8 cellular contexts compared by ENCODE assay signal in the genomic region with DNA sequence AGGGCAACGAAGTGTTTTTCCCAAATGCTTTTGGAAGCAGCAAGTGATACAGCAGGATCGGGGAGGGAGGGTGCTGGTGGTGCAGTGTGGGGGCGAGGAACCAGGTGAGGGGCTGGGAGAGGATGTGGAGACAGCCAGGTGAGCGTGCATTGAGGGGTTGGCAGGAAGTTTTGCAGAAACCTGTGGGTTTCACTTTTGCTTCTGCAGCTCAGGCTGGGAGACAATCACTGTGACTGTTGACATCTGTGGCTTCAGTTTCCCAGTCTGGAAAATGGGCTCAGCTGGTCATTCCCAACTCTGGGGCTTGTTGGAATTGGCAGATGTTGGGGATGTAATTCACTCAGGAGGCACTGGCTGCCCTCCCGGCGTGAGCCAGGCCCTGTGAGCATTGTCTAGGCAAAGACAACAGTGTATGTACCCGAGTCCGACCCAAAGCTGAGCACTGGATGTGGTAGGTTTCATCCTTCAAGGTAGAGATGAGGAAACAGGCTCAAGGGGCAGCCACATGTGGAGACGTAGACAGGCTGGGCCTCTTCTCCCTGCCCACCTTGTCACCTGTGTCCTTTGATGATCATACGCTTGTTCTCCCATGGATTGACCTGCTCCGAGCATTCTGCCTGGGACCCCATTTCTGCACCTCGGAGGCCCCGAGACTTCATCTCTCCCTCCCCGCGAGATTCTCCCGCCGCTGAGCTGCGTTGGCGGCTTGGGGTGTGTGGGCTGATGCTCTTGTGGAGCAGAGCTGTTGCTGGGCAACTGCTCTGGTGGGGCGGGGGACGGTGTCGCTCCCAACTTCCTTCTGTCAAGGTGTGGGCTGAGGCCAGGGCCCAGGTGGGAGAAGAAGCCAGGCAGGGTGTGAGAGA. TPM values are rescaled to one million over a fixed set of nuclear protein-coding genes. Genes with fewer than 3 reads are reported as not detected.
DNase-seq lines count a peak whose midpoint lies in the region; ATAC-seq and TF ChIP-seq lines count a peak whose summit lies in the region.

No MANE protein-coding gene starts in this region.

- H4K20me1 ChIP-seq in DND-41 (ENCODE audit: insufficient read depth, low read length), result peaks cover 3% of the 10 kb centered on the region; the same call in 1 of the 2 replicates

- H3K27ac Mint-ChIP-seq in activated B cell treated with CpG ODN at 0.5 μM for 24 hours, result peak overlapping the region; percentile 70

- H2AFZ ChIP-seq in DND-41 (ENCODE audit: low read depth, low read length), result no peak overlapping the region

- H3K36me3 Mint-ChIP-seq in activated B cell treated with CpG ODN at 0.5 μM for 24 hours (ENCODE audit: low read depth), result peaks cover 45% of the 10 kb centered on the region

- H3K4me2 ChIP-seq in DND-41 (ENCODE audit: insufficient read depth, low read length), result peak overlapping the region; percentile 100

- peaks cover 28% of the 10 kb centered on the region for H3K4me1 ChIP-seq in DND-41 (ENCODE audit: insufficient read depth, low read length)

- H3K4me3 ChIP-seq in DND-41 (ENCODE audit: low read depth in 1 of 2, low read length in 2 of 2) (peak overlapping the region in 1 of 2 experiments; percentile 92; a peak in 1 of 4 replicates), coronary artery (peak overlapping the region; percentile 72)

- TF ChIP-seq CTCF in DND-41 (IDR thresholded peaks at IDR 0.05; ENCODE audit: borderline replicate concordance, extremely low read depth, low read length, poor library complexity, severe bottlenecking) (no peak), activated B cell treated with CpG ODN at 0.5 μM for 24 hours (IDR thresholded peaks at IDR 0.05) (no peak), coronary artery (IDR thresholded peaks at IDR 0.05) (no peak)

- no peaks in the 10 kb centered on the region for H3K9me3 ChIP-seq in DND-41 (ENCODE audit: insufficient read depth, low read length, severe bottlenecking)

- no peaks in the 10 kb centered on the region for H3K27me3 Mint-ChIP-seq in activated B cell treated with CpG ODN at 0.5 μM for 24 hours

- no peaks in the 10 kb centered on the region for H3K79me2 ChIP-seq in DND-41 (ENCODE audit: insufficient read depth, low read length)

- peaks cover 35% of the 10 kb centered on the region for H3K4me1 Mint-ChIP-seq in activated B cell treated with CpG ODN at 0.5 μM for 24 hours

- intact Hi-C loops in activated B cell treated with CpG ODN at 0.5 μM for 24 hours (cut with micrococcal nuclease), result no loop called here

- CTCF ChIA-PET in activated B cell treated with CpG ODN at 0.5 μM for 24 hours (lab: Charles Lee), result no interaction called here

- DNase-seq in DND-41, result peak; percentile 41
- no peak for DNase-seq in activated B cell treated with CpG ODN at 0.5 μM for 24 hours
- no peak for DNase-seq in coronary artery (ENCODE audit: low spot score)
- peak; percentile 24 to 36 for DNase-seq in stimulated activated CD4-positive, alpha-beta T cell treated with anti-CD3 and anti-CD28 coated beads, Interleukin-15, amount 100 ng/mL, for 1 hour (ENCODE audit: low read depth in 1 of 2, low spot score in 1 of 2)
- DNase-seq in DMS153 treated with DMSO at 0.1 percent for 48 hours (lab: John Stamatoyannopoulos, UW; ENCODE audit: unreplicated experiment), result no peak
- DNase-seq in ACHN, result no peak
- DNase-seq in DMS53 (lab: John Stamatoyannopoulos, UW), result no peak
- no peak for DNase-seq in AG20443 (ENCODE audit: low spot score)

- H3K27me3 ChIP-seq in DND-41 (ENCODE audit: insufficient read depth, low read length, poor library complexity), result no peaks in the 10 kb centered on the region

- POLR2A ChIA-PET in activated B cell treated with CpG ODN at 0.5 μM for 24 hours (lab: Charles Lee), result interaction anchor here (0.5 to 2.7 kb wide), 12 partner anchors 9 to 162 kb away, joined by 3 to 19 read pairs (median 4); a partner anchor contains a TSS

- no peak overlapping the region; the same call in 1 of the 2 replicates for H3K9ac ChIP-seq in DND-41 (ENCODE audit: low read depth, low read length)

- H3K9me3 Mint-ChIP-seq in activated B cell treated with CpG ODN at 0.5 μM for 24 hours, result no peaks in the 10 kb centered on the region

- no peak overlapping the region for H3K27ac ChIP-seq in DND-41 (ENCODE audit: low read length)
- H3K27ac ChIP-seq in coronary artery, result peak overlapping the region in 1 of 2 donors; percentile 63

- no peaks in the 10 kb centered on the region; the same call in 1 of the 2 replicates for H3K36me3 ChIP-seq in DND-41 (ENCODE audit: insufficient read depth, low read length)

- ATAC-seq in DND-41 (ENCODE audit: insufficient read depth, low read depth) (no peak), activated B cell treated with CpG ODN at 0.5 μM for 24 hours (ENCODE audit: low read depth) (peak; percentile 11)

- peak overlapping the region; percentile 75 for H3K4me3 Mint-ChIP-seq in activated B cell treated with CpG ODN at 0.5 μM for 24 hours

- in situ Hi-C loops in ACHN (cut with HindIII; ENCODE audit: low pct_ligation_motif_present, low pct_unique_long_range_greater_than_20kb, low sequenced_read_pairs), result no loop called here

RNA-seq across cellular contexts. Expression of a gene that starts 21.9 kb away (rescaled TPM):
- total RNA-seq in activated B cell treated with CpG ODN at 0.5 μM for 24 hours, result 44.3 and 48.6 TPM in 2 replicates

RNA-seq across cellular contexts. Expression of a gene that starts 32.7 kb away (rescaled TPM):
- 19.9 and 20.9 TPM in 2 replicates for total RNA-seq in activated B cell treated with CpG ODN at 0.5 μM for 24 hours

RNA-seq across cellular contexts. Expression of a gene that starts 33.5 kb away (rescaled TPM):
- 12.0 and 12.7 TPM in 2 replicates for total RNA-seq in activated B cell treated with CpG ODN at 0.5 μM for 24 hours

RNA-seq across cellular contexts. Expression of a gene that starts 54.1 kb away (rescaled TPM):
- total RNA-seq in activated B cell treated with CpG ODN at 0.5 μM for 24 hours, result 251 and 255 TPM in 2 replicates

Comparison
In these comparisons a context has a peak if more than half of its experiments do, and no peak if none do; other contexts are left out.
1. DNase-seq: peak in DND-41 (single experiment) and stimulated activated CD4-positive, alpha-beta T cell treated with anti-CD3 and anti-CD28 coated beads, Interleukin-15, amount 100 ng/mL, for 1 hour (2 of 2); none in activated B cell treated with CpG ODN at 0.5 μM for 24 hours (single experiment), coronary artery (single experiment), DMS153 treated with DMSO at 0.1 percent for 48 hours (single experiment), ACHN (single experiment), DMS53 (single experiment) and AG20443 (single experiment).